ENCODE assay signal across 2 cellular contexts in genomic region chr12:50948798-50949197, GRCh38.
TF ChIP-seq lines count a peak whose summit lies in the region.

No MANE protein-coding gene starts in this region.

TF ChIP-seq in SK-N-SH treated with all-trans-retinoic acid at 6 μM for 48 hours, 23 proteins besides CTCF, POLR2A, EP300 and RAD21 (continued from another document):
- TF ChIP-seq POU6F1 (CRISPR knock-in tag; IDR thresholded peaks at IDR 0.05; ENCODE audit: borderline replicate concordance, low read depth) (no peak), ZC3H10 (CRISPR knock-in tag; IDR thresholded peaks at IDR 0.05) (no peak)
TF ChIP-seq in SK-N-SH treated with all-trans-retinoic acid at 6 μM for 48 hours: peak in this region for 0.

TF ChIP-seq in SK-N-SH, 30 proteins besides CTCF, POLR2A, EP300 and RAD21 (continued from another document):
- TF ChIP-seq TAF1 (IDR thresholded peaks at IDR 0.05; ENCODE audit: borderline replicate concordance, low read depth, low read length): no peak
- no peak for TF ChIP-seq TEAD4 (IDR thresholded peaks at IDR 0.05; ENCODE audit: borderline replicate concordance, insufficient read depth)
- no peak for TF ChIP-seq ELF1 (IDR thresholded peaks at IDR 0.05)
- TF ChIP-seq EZH2phosphoT487 (IDR thresholded peaks at IDR 0.05; ENCODE audit: borderline replicate concordance, low read depth): no peak
- no peak for TF ChIP-seq MEF2A (IDR thresholded peaks at IDR 0.05; ENCODE audit: borderline replicate concordance, low read depth)
TF ChIP-seq in SK-N-SH: peak in this region for 0.
